Comparison of ENCODE assay signal across 23 cellular contexts in the genomic region with DNA sequence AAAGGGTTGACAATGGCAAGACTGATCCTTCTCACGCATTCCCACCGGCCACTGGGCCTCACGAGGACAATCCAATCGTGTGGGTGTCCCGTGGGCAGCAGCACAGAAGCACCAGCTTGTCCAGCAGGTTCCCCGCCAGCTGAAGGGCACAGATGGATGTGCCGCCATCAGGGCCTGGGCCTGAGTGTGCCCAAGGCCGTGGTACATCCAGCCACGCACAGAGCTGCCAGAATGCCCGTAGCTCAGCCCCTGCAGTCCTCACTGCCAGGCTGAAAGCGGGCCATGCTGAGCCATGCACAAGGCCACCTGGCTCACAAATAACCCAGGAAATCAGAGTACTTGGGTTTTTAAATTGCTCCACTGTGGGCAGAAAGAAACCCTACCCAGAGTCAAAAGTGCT.
"Had no signal": no experiment of that assay in that cellular context is flagged by ENCODE, and none has a peak within 500 bp of the region (broad histone marks: within the 10 kb centered on the region; RNA-seq: fewer than 3 reads in every experiment).

No MANE protein-coding gene starts in this region.

- H3K27me3 ChIP-seq: neutrophil, tibial artery had no signal

- H3K9me3 ChIP-seq: neutrophil, tibial artery had no signal

- H3K4me3 ChIP-seq: skin epidermis, tibial artery had no signal

- ATAC-seq: activated CD4-positive, alpha-beta T cell treated with anti-CD3 and anti-CD28 coated beads for 36 hours; left lobe of liver; sciatic nerve; stimulated activated effector memory CD8-positive, alpha-beta T cell treated with anti-CD3 and anti-CD28 coated beads, Interleukin-12 subunit alpha, Interleukin-12 subunit beta, amount 100 ng/mL, for 72 hours; stimulated activated naive CD8-positive, alpha-beta T cell treated with anti-CD3 and anti-CD28 coated beads, Interleukin-15, amount 100 ng/mL, for 72 hours had no signal

- DNase-seq: activated CD4-positive, alpha-beta T cell treated with anti-CD3 and anti-CD28 coated beads for 36 hours; activated CD4-positive, alpha-beta T cell treated with anti-CD3 and anti-CD28 coated beads, Interleukin-2, amount 50 U/mL, for 4 hours; activated CD4-positive, CD25-positive, alpha-beta regulatory T cell; activated gamma-delta T cell; activated naive CD4-positive, alpha-beta T cell treated with anti-CD3 and anti-CD28 coated beads, Interleukin-2, amount 50 U/mL, for 16 hours; activated T-cell treated with anti-CD3 and anti-CD28 coated beads for 4 hours; cerebellar nuclear complex; head of caudate nucleus; hypothalamus; immature natural killer cell; naive B cell; nephron progenitor cell; stimulated activated CD4-positive, alpha-beta T cell treated with anti-CD3 and anti-CD28 coated beads, Interleukin-4, amount 100 ng/mL, for 24 hours; stimulated activated naive CD8-positive, alpha-beta T cell treated with anti-CD3 and anti-CD28 coated beads, Interleukin-15, amount 100 ng/mL, for 72 hours; T-helper 1 cell; tibial artery had no signal

- H3K27ac ChIP-seq: neutrophil, skin epidermis, tibial artery had no signal

- FAIRE-seq: bronchial epithelial cell, endothelial cell of umbilical vein had no signal

- H3K36me3 ChIP-seq: neutrophil had no signal

- H3K4me1 ChIP-seq: tibial artery had no signal
